ENCODE assay signal across 10 cellular contexts in the genomic region with DNA sequence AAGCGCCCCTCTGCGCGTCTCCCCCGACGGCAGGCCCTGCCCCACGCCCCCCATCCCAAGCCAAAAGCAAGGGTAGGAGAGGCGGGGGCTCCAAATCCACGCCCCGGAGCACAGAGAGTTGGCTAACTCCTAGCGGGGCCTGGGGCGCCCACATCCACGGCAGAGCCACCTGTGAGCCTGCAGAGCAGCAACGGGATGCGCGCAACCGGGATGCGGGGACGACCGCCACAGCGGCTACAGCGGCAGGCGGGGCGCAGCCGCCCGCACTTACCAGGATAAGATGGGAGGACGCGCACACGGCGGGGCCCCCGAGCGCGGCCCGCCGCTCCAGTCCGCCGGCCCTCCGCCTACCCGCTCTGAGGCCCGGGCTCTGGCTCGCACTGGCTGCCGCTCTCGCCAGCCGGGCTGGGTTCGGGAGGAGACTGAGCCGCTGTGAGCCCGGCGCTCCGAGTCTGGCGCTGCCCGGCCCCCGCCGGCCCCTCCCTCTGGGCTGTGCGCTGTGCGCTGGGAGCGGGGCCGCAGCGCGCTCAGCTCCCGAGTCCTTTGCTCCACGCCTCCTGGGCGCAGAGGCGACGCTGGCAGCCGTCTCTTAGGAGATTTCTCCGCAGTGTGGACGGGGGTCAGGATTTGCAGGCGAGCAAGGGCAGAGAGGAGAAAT.
DNase-seq lines count a peak whose midpoint lies in the region; ATAC-seq and TF ChIP-seq lines count a peak whose summit lies in the region.
"Had no signal": no experiment of that assay in that cellular context is flagged by ENCODE, and none has a peak within 500 bp of the region (broad histone marks: within the 10 kb centered on the region; RNA-seq: fewer than 3 reads in every experiment).

A gene (minus strand): TSS at position 424 of the 658 bp plus-strand sequence.

- no peaks in the 10 kb centered on the region; the same call in 1 of the 2 replicates for H3K36me3 ChIP-seq in HUES6 (ENCODE audit: control insufficient read depth, insufficient read depth, low read length)
- H3K36me3 ChIP-seq in RWPE2 (ENCODE audit: low read depth): no peaks in the 10 kb centered on the region

- H3K4me1 ChIP-seq in HUES6 (ENCODE audit: control insufficient read depth, insufficient read depth, low read length) (peaks cover 24% of the 10 kb centered on the region; the same call in 1 of the 2 replicates), RWPE2 (ENCODE audit: insufficient read depth, poor library complexity, severe bottlenecking) (no peaks in the 10 kb centered on the region)

- DNase-seq in RWPE2 (ENCODE audit: low spot score) (no peak), hypothalamus (lab: John Stamatoyannopoulos, UW) (peak in 44 of 51 donors; percentile 10 to 80 (median 44)), putamen (ENCODE audit: low spot score) (peak; percentile 83), OCI-M2 (lab: John Stamatoyannopoulos, UW; ENCODE audit: unreplicated experiment) (no peak), HCEC 1CT (no peak)
- DNase-seq: effector memory CD8-positive, alpha-beta T cell; NCI-H187 had no signal

- H3K27ac ChIP-seq in HUES6 (ENCODE audit: low read depth, low read length): no peak within 1 kb of the TSS
- H3K27ac ChIP-seq in RWPE2 (ENCODE audit: poor library complexity, severe bottlenecking): no peak within 1 kb of the TSS

- H3K27me3 ChIP-seq in HUES6 (ENCODE audit: control insufficient read depth, insufficient read depth, low read length) (peaks cover 54% of the 10 kb centered on the region), RWPE2 (ENCODE audit: insufficient read depth, poor library complexity, severe bottlenecking) (peaks cover 56% of the 10 kb centered on the region)

- H3K9ac ChIP-seq in HUES6 (ENCODE audit: low read length): peak within 1 kb of the TSS; percentile 10

- no peak for TF ChIP-seq CTCF in RWPE2 (IDR thresholded peaks at IDR 0.05; ENCODE audit: poor library complexity, severe bottlenecking)

- H3K4me3 ChIP-seq in HUES6 (ENCODE audit: low read depth, low read length): peak within 1 kb of the TSS; percentile 75
- no peak within 1 kb of the TSS for H3K4me3 ChIP-seq in RWPE2 (ENCODE audit: severe bottlenecking)
- H3K4me3 ChIP-seq: lung had no signal

- peak; percentile 29; the same call in 1 of the 3 replicates for ATAC-seq in RWPE2 (ENCODE audit: low read depth)
- no peak for ATAC-seq in GM18867 (IDR thresholded peaks at IDR 0.05; ENCODE audit: unreplicated experiment)
- ATAC-seq: effector memory CD8-positive, alpha-beta T cell had no signal

- H3K9me3 ChIP-seq in HUES6 (ENCODE audit: control insufficient read depth, insufficient read depth, low read depth, low read length): peaks cover 6% of the 10 kb centered on the region
- H3K9me3 ChIP-seq in RWPE2 (ENCODE audit: severe bottlenecking): no peaks in the 10 kb centered on the region

Comparison
In these comparisons a context has a peak if more than half of its experiments do, and no peak if none do; other contexts are left out.
1. DNase-seq: peak in hypothalamus (44 of 51) and putamen (single experiment); none in RWPE2 (single experiment), OCI-M2 (single experiment) and HCEC 1CT (single experiment).